ENCODE assay signal across 9 cellular contexts in the genomic region with DNA sequence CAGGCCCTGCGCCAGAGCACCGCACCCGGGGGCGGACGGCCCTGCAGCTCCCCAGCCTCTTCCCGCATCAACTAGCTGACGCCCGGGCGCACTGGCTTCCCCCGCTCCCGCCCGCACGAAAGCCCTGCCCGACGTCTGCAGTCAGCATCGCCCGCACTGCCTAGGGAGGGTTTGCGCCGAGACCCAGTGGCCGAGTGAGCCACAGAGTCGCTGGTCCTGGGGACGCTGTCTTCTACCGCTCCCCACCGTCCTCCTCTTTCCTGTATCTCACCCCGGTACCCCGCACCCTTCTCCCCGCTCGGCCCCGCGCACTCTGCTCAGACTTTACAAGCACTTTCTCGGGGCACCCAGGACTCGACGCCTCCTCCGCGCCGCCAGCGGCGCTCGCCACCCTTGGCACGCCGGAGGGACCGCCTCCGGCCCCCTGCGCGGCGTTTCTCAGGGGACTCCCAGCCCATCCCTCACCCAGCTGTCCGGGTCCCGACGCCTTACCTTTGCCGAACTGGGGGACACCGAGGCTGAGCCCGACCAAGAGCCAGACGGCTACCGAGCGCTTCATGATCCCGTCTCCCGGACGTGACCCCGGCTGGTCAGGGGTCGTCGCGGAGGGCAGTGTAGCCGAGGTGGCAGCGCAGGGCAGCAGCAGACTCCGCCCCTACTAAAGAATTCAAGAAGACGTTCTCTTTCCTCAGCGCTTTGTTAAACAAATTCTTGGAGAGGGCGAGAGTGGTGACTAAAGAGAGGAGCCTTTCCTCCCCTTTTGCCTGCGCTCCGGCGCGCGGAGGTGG. TPM values are rescaled to one million over a fixed set of nuclear protein-coding genes. Genes with fewer than 3 reads are reported as not detected.
A peak's percentile ranks its signal among the peaks of the same experiment; 100 is the strongest.
DNase-seq lines count a peak whose midpoint lies in the region; ATAC-seq, FAIRE-seq and TF ChIP-seq lines count a peak whose summit lies in the region.
"Had no signal": no experiment of that assay in that cellular context is flagged by ENCODE, and none has a peak within 500 bp of the region (broad histone marks: within the 10 kb centered on the region; RNA-seq: fewer than 3 reads in every experiment).

No MANE protein-coding gene starts in this region.

- H3K79me2 ChIP-seq in endothelial cell of umbilical vein (ENCODE audit: control insufficient read depth, insufficient read depth, low read length), result no peaks in the 10 kb centered on the region
- H3K79me2 ChIP-seq in mesendoderm (ENCODE audit: control insufficient read depth, insufficient read depth, low read length), result no peaks in the 10 kb centered on the region

- H3K18ac ChIP-seq in mesendoderm (ENCODE audit: low read length), result peak overlapping the region; percentile 22

- FAIRE-seq in endothelial cell of umbilical vein (lab: Jason Lieb, UNC), result no peak

- H2AFZ ChIP-seq in endothelial cell of umbilical vein (ENCODE audit: low read depth, low read length), result peak overlapping the region; percentile 90

- intact Hi-C loops in endothelial cell of umbilical vein (cut with micrococcal nuclease), result loop anchor here (1.0 to 5.0 kb wide), 4 partner anchors 9 to 607 kb away; no protein-coding TSS in a partner anchor

- no peaks in the 10 kb centered on the region for H3K9me3 ChIP-seq in endothelial cell of umbilical vein (replicated peaks; ENCODE audit: control insufficient read depth, insufficient read depth, low read length)

- H3K4me2 ChIP-seq in endothelial cell of umbilical vein (ENCODE audit: insufficient read depth, low read length) (peak overlapping the region; percentile 72), mesendoderm (ENCODE audit: low read length) (peak overlapping the region; percentile 98)

- dilution Hi-C loops in endothelial cell of umbilical vein (cut with MboI; ENCODE audit: extremely low pct_ligation_motif_present, low sequenced_read_pairs), result no loop called here

- H3K27ac ChIP-seq in endothelial cell of umbilical vein (ENCODE audit: insufficient read depth, low read depth, low read length) (peak overlapping the region; percentile 1), mesendoderm (ENCODE audit: low read depth, low read length) (no peak overlapping the region), urinary bladder (ENCODE audit: low read depth) (peak overlapping the region; percentile 11)

- TF ChIP-seq POLR2A in endothelial cell of umbilical vein (IDR thresholded peaks at IDR 0.05; ENCODE audit: low read depth, low read length), result no peak

- H3K4ac ChIP-seq in mesendoderm (ENCODE audit: low read depth, low read length), result no peak overlapping the region

- H2BK5ac ChIP-seq in mesendoderm (ENCODE audit: low read length), result no peak overlapping the region

- WGBS in mesendoderm (ENCODE audit: extremely low coverage, insufficient coverage, low lambda C conversion rate), result no CpG with 5 or more reads among the region's 73 CpGs
- under 1% methylated on average over 73 of the region's 73 CpGs for WGBS in urinary bladder

- no peak overlapping the region for H2AK5ac ChIP-seq in mesendoderm (ENCODE audit: low read length)

- H3K36me3 ChIP-seq in endothelial cell of umbilical vein (ENCODE audit: control insufficient read depth in 2 of 2, extremely low read depth in 1 of 2, insufficient read depth in 2 of 2, low read length in 2 of 2) (no peaks in the 10 kb centered on the region), mesendoderm (ENCODE audit: control insufficient read depth, insufficient read depth, low read length) (no peaks in the 10 kb centered on the region), urinary bladder (ENCODE audit: insufficient read depth) (no peaks in the 10 kb centered on the region)

- H4K5ac ChIP-seq in mesendoderm (ENCODE audit: low read length), result no peak overlapping the region

- no peaks in the 10 kb centered on the region for H4K20me1 ChIP-seq in endothelial cell of umbilical vein (replicated peaks; ENCODE audit: control insufficient read depth, extremely low read depth, insufficient read depth, low read length)

- H3K27me3 Mint-ChIP-seq in activated naive CD8-positive, alpha-beta T cell treated with anti-CD3 and anti-CD28 coated beads for 36 hours, result peaks cover 52% of the 10 kb centered on the region

- H3K4me1 Mint-ChIP-seq in activated naive CD8-positive, alpha-beta T cell treated with anti-CD3 and anti-CD28 coated beads for 36 hours, result peaks cover 5% of the 10 kb centered on the region

- H3K27ac Mint-ChIP-seq in activated naive CD8-positive, alpha-beta T cell treated with anti-CD3 and anti-CD28 coated beads for 36 hours, result no peak overlapping the region
- H3K27ac Mint-ChIP-seq: activated naive CD8-positive, alpha-beta T cell had no signal

- TF ChIP-seq CTCF in endothelial cell of umbilical vein (IDR thresholded peaks at IDR 0.05; ENCODE audit: extremely low read depth in 1 of 2, insufficient read depth in 1 of 2, low read depth in 1 of 2, low read length in 2 of 2), result no peak

- H3K23ac ChIP-seq in mesendoderm (ENCODE audit: low read length), result peak overlapping the region; percentile 1

- H3K9ac ChIP-seq in endothelial cell of umbilical vein (replicated peaks; ENCODE audit: extremely low read depth, insufficient read depth, low read length) (peak overlapping the region; percentile 25), mesendoderm (ENCODE audit: low read length) (peak overlapping the region; percentile 28)

- CTCF ChIA-PET in endothelial cell of umbilical vein (lab: Charles Lee), result interaction anchor here (0.8 to 2.5 kb wide), 13 partner anchors 15 to 672 kb away, joined by 3 to 15 read pairs (median 4); no protein-coding TSS in a partner anchor

- H3K36me3 Mint-ChIP-seq in activated naive CD8-positive, alpha-beta T cell treated with anti-CD3 and anti-CD28 coated beads for 36 hours, result peaks cover 2% of the 10 kb centered on the region
- H3K36me3 Mint-ChIP-seq: activated naive CD8-positive, alpha-beta T cell had no signal

- H4K8ac ChIP-seq in mesendoderm (ENCODE audit: low read depth, low read length), result no peak overlapping the region

- H2BK15ac ChIP-seq in mesendoderm (replicated peaks; ENCODE audit: low read depth), result no peak overlapping the region

- BruUV-seq in endothelial cell of umbilical vein (replicated peaks; lab: Mats Ljungman, UMichigan), result no TSS peak

- DNase-seq in Caki2 (ENCODE audit: low read depth) (peak; percentile 79), NCI-H69 (lab: John Stamatoyannopoulos, UW) (peak; percentile 86), endothelial cell of umbilical vein (ENCODE audit: low read depth, low spot score) (peak; percentile 45), mesendoderm (peak; percentile 71)
- DNase-seq in activated naive CD8-positive, alpha-beta T cell treated with anti-CD3 and anti-CD28 coated beads for 36 hours, result no peak

- no peaks in the 10 kb centered on the region for H3K79me1 ChIP-seq in mesendoderm (ENCODE audit: low read length)

- H2BK120ac ChIP-seq in mesendoderm (ENCODE audit: low read depth, low read length), result no peak overlapping the region

- H3K27me3 ChIP-seq in endothelial cell of umbilical vein (ENCODE audit: control insufficient read depth in 2 of 2, insufficient read depth in 2 of 2, low read length in 2 of 2), result no peaks in the 10 kb centered on the region
- H3K27me3 ChIP-seq in mesendoderm (ENCODE audit: insufficient read depth, low read length, poor library complexity), result no peaks in the 10 kb centered on the region

- POLR2A ChIA-PET in endothelial cell of umbilical vein (lab: Charles Lee), result no interaction called here

- H3K4me3 Mint-ChIP-seq in activated naive CD8-positive, alpha-beta T cell treated with anti-CD3 and anti-CD28 coated beads for 36 hours, result no peak overlapping the region
- H3K4me3 Mint-ChIP-seq: activated naive CD8-positive, alpha-beta T cell had no signal

- in situ Hi-C loops in Caki2 (cut with HindIII; ENCODE audit: low pct_unique_long_range_greater_than_20kb, low sequenced_read_pairs), result no loop called here

- H3K4me3 ChIP-seq in endothelial cell of umbilical vein (replicated peaks in 1 of 3; ENCODE audit: insufficient read depth in 1 of 3, low read depth in 1 of 3, low read length in 3 of 3) (peak overlapping the region; percentile 40 to 65 (median 51)), mesendoderm (ENCODE audit: low read length) (peak overlapping the region; percentile 71), urinary bladder (ENCODE audit: low read depth, low read length) (peak overlapping the region; percentile 56)

- H3K4me1 ChIP-seq in endothelial cell of umbilical vein (ENCODE audit: control insufficient read depth, extremely low read depth, insufficient read depth, low read length) (peaks cover 19% of the 10 kb centered on the region), mesendoderm (ENCODE audit: control insufficient read depth, low read depth, low read length) (no peaks in the 10 kb centered on the region), urinary bladder (ENCODE audit: insufficient read depth) (no peaks in the 10 kb centered on the region)

- no peaks in the 10 kb centered on the region for H3K9me3 Mint-ChIP-seq in activated naive CD8-positive, alpha-beta T cell treated with anti-CD3 and anti-CD28 coated beads for 36 hours

- ATAC-seq in HG02938 (IDR thresholded peaks at IDR 0.05; ENCODE audit: unreplicated experiment), result no peak
- ATAC-seq in HG03442 (IDR thresholded peaks at IDR 0.05; ENCODE audit: unreplicated experiment), result no peak

- H3K56ac ChIP-seq in mesendoderm (ENCODE audit: low read length), result peak overlapping the region; percentile 83

- no peaks in the 10 kb centered on the region for H3K9me1 ChIP-seq in endothelial cell of umbilical vein (replicated peaks; ENCODE audit: control insufficient read depth, extremely low read depth, insufficient read depth, low read length)

TF ChIP-seq in endothelial cell of umbilical vein, 7 proteins besides CTCF, POLR2A, EP300 and RAD21:
- TF ChIP-seq FOS (IDR thresholded peaks at IDR 0.05; ENCODE audit: borderline replicate concordance, insufficient read depth, low read length), result no peak

RNA-seq across cellular contexts. Expression of a gene that starts 0.7 kb away (rescaled TPM):
- total RNA-seq in Caki2 (2014; rRNA removed; shearing (Covaris generic); ENCODE audit: low replicate concordance), result 89.1 and 127 TPM in 2 replicates
- total RNA-seq in endothelial cell of umbilical vein (28.8 and 41.2 TPM in 2 replicates), urinary bladder (45.5 TPM)
- polyA plus RNA-seq in endothelial cell of umbilical vein (6.5 and 9.1 TPM in 2 replicates), urinary bladder (19.2 TPM)
- 12.0 and 13.4 TPM in 2 replicates for polyA plus RNA-seq in endothelial cell of umbilical vein (2011; cell fraction: cytosol; rRNA removed)
- polyA plus RNA-seq in endothelial cell of umbilical vein (2011; cell fraction: nucleus; rRNA removed), result 8.6 and 13.8 TPM in 2 replicates
- 41.6 TPM in 2 replicates for polyA plus RNA-seq in endothelial cell of umbilical vein (2012)
- polyA minus RNA-seq in endothelial cell of umbilical vein, result 20.0 and 21.2 TPM in 2 replicates
- polyA minus RNA-seq in endothelial cell of umbilical vein (2011; cell fraction: cytosol; rRNA and poly(A)+ RNA removed), result not detected
- 21.2 and 28.5 TPM in 2 replicates for polyA minus RNA-seq in endothelial cell of umbilical vein (2011; cell fraction: nucleus; rRNA and poly(A)+ RNA removed)
- polyA plus RNA-seq in mesendoderm (2013, experiment 1 of 2), result 11.3 TPM
- 12.5 TPM for polyA plus RNA-seq in mesendoderm (2013, experiment 2 of 2)
- total RNA-seq in activated naive CD8-positive, alpha-beta T cell treated with anti-CD3 and anti-CD28 coated beads for 36 hours, result not detected

Comparison
In these comparisons a context has a peak if more than half of its experiments do, and no peak if none do; other contexts are left out.
1. RNA of a gene that starts 0.7 kb away (total RNA-seq): 89.1 to 127 TPM in Caki2, 45.5 TPM in urinary bladder (single experiment) and 28.8 to 41.2 TPM in endothelial cell of umbilical vein; not detected in activated naive CD8-positive, alpha-beta T cell treated with anti-CD3 and anti-CD28 coated beads for 36 hours; every median in the first group is over 10 times any median in the second.
2. Peak in every context shown above with its lines, with median percentiles within 50 percentile points of each other: H3K4me3 ChIP-seq.